17 cellular contexts compared by ENCODE assay signal in genomic region chr22:40157546-40157945, GRCh38. TPM values are rescaled to one million over a fixed set of nuclear protein-coding genes. Genes with fewer than 3 reads are reported as not detected.
DNase-seq lines count a peak whose midpoint lies in the region; TF ChIP-seq lines count a peak whose summit lies in the region.
"Had no signal": no experiment of that assay in that cellular context is flagged by ENCODE, and none has a peak within 500 bp of the region (broad histone marks: within the 10 kb centered on the region; RNA-seq: fewer than 3 reads in every experiment).

No MANE protein-coding gene starts in this region.

- no peaks in the 10 kb centered on the region for H3K79me2 ChIP-seq in parathyroid adenoma

- POLR2A ChIA-PET in Caco-2 (lab: Charles Lee): no interaction called here

- H3K4me1 ChIP-seq in endocrine pancreas (ENCODE audit: control insufficient read depth, insufficient read depth, low read length) (peaks cover 6% of the 10 kb centered on the region), parathyroid adenoma (peaks cover 7% of the 10 kb centered on the region), HAP-1 (peaks cover 4% of the 10 kb centered on the region; the same call in 1 of the 2 replicates), BE2C (no peaks in the 10 kb centered on the region), Caco-2 (peaks cover 8% of the 10 kb centered on the region)

- no peak overlapping the region for H3K9ac ChIP-seq in endocrine pancreas (ENCODE audit: control insufficient read depth, insufficient read depth, low read length)
- H3K9ac ChIP-seq in parathyroid adenoma: no peak overlapping the region

- H3K9me3 ChIP-seq in endocrine pancreas (ENCODE audit: control insufficient read depth, low read length): no peaks in the 10 kb centered on the region
- H3K9me3 ChIP-seq in parathyroid adenoma (ENCODE audit: control insufficient read depth, low read length): no peaks in the 10 kb centered on the region
- no peaks in the 10 kb centered on the region for H3K9me3 ChIP-seq in HAP-1
- no peaks in the 10 kb centered on the region for H3K9me3 ChIP-seq in BE2C
- no peaks in the 10 kb centered on the region for H3K9me3 ChIP-seq in Caco-2
- H3K9me3 ChIP-seq: A549 had no signal

- H3K27me3 ChIP-seq in endocrine pancreas (ENCODE audit: control insufficient read depth, insufficient read depth, low read length) (no peaks in the 10 kb centered on the region), parathyroid adenoma (ENCODE audit: control insufficient read depth, insufficient read depth, low read length) (no peaks in the 10 kb centered on the region), HAP-1 (ENCODE audit: low read depth) (no peaks in the 10 kb centered on the region), BE2C (no peaks in the 10 kb centered on the region), Caco-2 (replicated peaks; ENCODE audit: control insufficient read depth, insufficient read depth, low read length) (no peaks in the 10 kb centered on the region)

- H3K9me3 Mint-ChIP-seq in activated naive CD4-positive, alpha-beta T cell treated with anti-CD3 and anti-CD28 coated beads, Interleukin-2, amount 50 U/mL, for 24 hours: no peaks in the 10 kb centered on the region
- H3K9me3 Mint-ChIP-seq in activated naive CD4-positive, alpha-beta T cell treated with anti-CD3 and anti-CD28 coated beads, Interleukin-2, amount 10 ng/mL, durations not matched to agents 7 days and 5 days: no peaks in the 10 kb centered on the region
- no peaks in the 10 kb centered on the region for H3K9me3 Mint-ChIP-seq in glutamatergic neuron (ENCODE audit: unreplicated experiment)
- H3K9me3 Mint-ChIP-seq in Caco-2 (ENCODE audit: unreplicated experiment): no peaks in the 10 kb centered on the region
- H3K9me3 Mint-ChIP-seq: H9 had no signal

- BruUV-seq in Caco-2 (replicated peaks; lab: Mats Ljungman, UMichigan): no TSS peak

- CTCF ChIA-PET in activated naive CD4-positive, alpha-beta T cell treated with anti-CD3 and anti-CD28 coated beads, Interleukin-2, amount 10 ng/mL, durations not matched to agents 7 days and 5 days (lab: Charles Lee): no interaction called here
- CTCF ChIA-PET in Caco-2 (lab: Charles Lee): no interaction called here

- no peak overlapping the region for H3K4me2 ChIP-seq in parathyroid adenoma (ENCODE audit: low read length)
- H3K4me2 ChIP-seq: A549 had no signal

- H3K4me3 ChIP-seq in endocrine pancreas (ENCODE audit: control insufficient read depth, insufficient read depth, low read length) (peak overlapping the region; percentile 59), parathyroid adenoma (ENCODE audit: low read depth, low read length) (no peak overlapping the region), HAP-1 (no peak overlapping the region), BE2C (ENCODE audit: low read depth, low read length) (no peak overlapping the region), Caco-2 (ENCODE audit: low read depth, low read length) (no peak overlapping the region)
- H3K4me3 ChIP-seq: A549, PC-9 had no signal

- H2AFZ ChIP-seq in parathyroid adenoma: no peak overlapping the region
- H2AFZ ChIP-seq: PC-9 had no signal

- H3K4me3 Mint-ChIP-seq in activated naive CD4-positive, alpha-beta T cell treated with anti-CD3 and anti-CD28 coated beads, Interleukin-2, amount 50 U/mL, for 24 hours: no peak overlapping the region
- no peak overlapping the region for H3K4me3 Mint-ChIP-seq in activated naive CD4-positive, alpha-beta T cell treated with anti-CD3 and anti-CD28 coated beads, Interleukin-2, amount 10 ng/mL, durations not matched to agents 7 days and 5 days
- H3K4me3 Mint-ChIP-seq in glutamatergic neuron (ENCODE audit: unreplicated experiment) (no peak overlapping the region), Caco-2 (ENCODE audit: unreplicated experiment) (no peak overlapping the region)
- H3K4me3 Mint-ChIP-seq: CD14-positive monocyte, H9 had no signal

- H3K27ac Mint-ChIP-seq in activated naive CD4-positive, alpha-beta T cell treated with anti-CD3 and anti-CD28 coated beads, Interleukin-2, amount 50 U/mL, for 24 hours: peak overlapping the region; percentile 38
- H3K27ac Mint-ChIP-seq in activated naive CD4-positive, alpha-beta T cell treated with anti-CD3 and anti-CD28 coated beads, Interleukin-2, amount 10 ng/mL, durations not matched to agents 7 days and 5 days: no peak overlapping the region
- no peak overlapping the region for H3K27ac Mint-ChIP-seq in glutamatergic neuron (ENCODE audit: unreplicated experiment)
- no peak overlapping the region for H3K27ac Mint-ChIP-seq in Caco-2 (ENCODE audit: unreplicated experiment)
- H3K27ac Mint-ChIP-seq: CD14-positive monocyte had no signal

- intact Hi-C loops in Caco-2 (cut with micrococcal nuclease; ENCODE audit: unreplicated experiment): no loop called here

- H3K27ac ChIP-seq in parathyroid adenoma: peak overlapping the region; percentile 36
- H3K27ac ChIP-seq: A549, PC-9 had no signal

- H3K36me3 ChIP-seq in endocrine pancreas (ENCODE audit: control insufficient read depth, insufficient read depth, low read length) (no peaks in the 10 kb centered on the region), parathyroid adenoma (ENCODE audit: control insufficient read depth, insufficient read depth, low read length) (no peaks in the 10 kb centered on the region), HAP-1 (replicated peaks) (no peaks in the 10 kb centered on the region), BE2C (no peaks in the 10 kb centered on the region), Caco-2 (ENCODE audit: control insufficient read depth, insufficient read depth, low read length) (no peaks in the 10 kb centered on the region)

- TF ChIP-seq CTCF in parathyroid adenoma (IDR thresholded peaks at IDR 0.05) (no peak), glutamatergic neuron (IDR thresholded peaks at IDR 0.05; ENCODE audit: partially characterized antibody, unreplicated experiment) (no peak), BE2C (IDR thresholded peaks at IDR 0.05; ENCODE audit: low read depth, low read length) (no peak), Caco-2 (IDR thresholded peaks at IDR 0.05; ENCODE audit: insufficient read depth in 1 of 2, low read depth in 1 of 2, low read length in 1 of 2, severe bottlenecking in 1 of 2, unreplicated experiment in 1 of 2) (no peak)

- no peak for DNase-seq in activated naive CD4-positive, alpha-beta T cell treated with anti-CD3 and anti-CD28 coated beads, Interleukin-2, amount 10 ng/mL, durations not matched to agents 7 days and 5 days
- DNase-seq in glutamatergic neuron (no peak), HAP-1 (ENCODE audit: low spot score in 2 of 2) (no peak), BE2C (no peak), Caco-2 (no peak)
- DNase-seq: Calu3, DMS79, H9, NCI-H1436 treated with DMSO at 0.1 percent for 48 hours, NCI-H2081 treated with DMSO at 0.1 percent for 48 hours, NCI-H526 treated with DMSO at 0.1 percent for 48 hours, PC-9 had no signal

- in situ Hi-C loops in HAP-1 (cut with MboI; ENCODE audit: low sequenced_read_pairs): no loop called here

- H3K27me3 Mint-ChIP-seq in activated naive CD4-positive, alpha-beta T cell treated with anti-CD3 and anti-CD28 coated beads, Interleukin-2, amount 50 U/mL, for 24 hours: no peaks in the 10 kb centered on the region
- no peaks in the 10 kb centered on the region for H3K27me3 Mint-ChIP-seq in activated naive CD4-positive, alpha-beta T cell treated with anti-CD3 and anti-CD28 coated beads, Interleukin-2, amount 10 ng/mL, durations not matched to agents 7 days and 5 days
- H3K27me3 Mint-ChIP-seq in glutamatergic neuron (ENCODE audit: unreplicated experiment): no peaks in the 10 kb centered on the region
- no peaks in the 10 kb centered on the region for H3K27me3 Mint-ChIP-seq in Caco-2 (ENCODE audit: insufficient read depth, unreplicated experiment)

- H3K36me3 Mint-ChIP-seq in activated naive CD4-positive, alpha-beta T cell treated with anti-CD3 and anti-CD28 coated beads, Interleukin-2, amount 50 U/mL, for 24 hours: no peaks in the 10 kb centered on the region
- peaks cover 17% of the 10 kb centered on the region for H3K36me3 Mint-ChIP-seq in activated naive CD4-positive, alpha-beta T cell treated with anti-CD3 and anti-CD28 coated beads, Interleukin-2, amount 10 ng/mL, durations not matched to agents 7 days and 5 days
- H3K36me3 Mint-ChIP-seq in glutamatergic neuron (ENCODE audit: unreplicated experiment) (peaks cover 5% of the 10 kb centered on the region), Caco-2 (ENCODE audit: insufficient read depth, unreplicated experiment) (no peaks in the 10 kb centered on the region)

- peaks cover 32% of the 10 kb centered on the region for H3K4me1 Mint-ChIP-seq in activated naive CD4-positive, alpha-beta T cell treated with anti-CD3 and anti-CD28 coated beads, Interleukin-2, amount 50 U/mL, for 24 hours
- peaks cover 5% of the 10 kb centered on the region for H3K4me1 Mint-ChIP-seq in activated naive CD4-positive, alpha-beta T cell treated with anti-CD3 and anti-CD28 coated beads, Interleukin-2, amount 10 ng/mL, durations not matched to agents 7 days and 5 days
- no peaks in the 10 kb centered on the region for H3K4me1 Mint-ChIP-seq in glutamatergic neuron (ENCODE audit: low read depth, unreplicated experiment)
- H3K4me1 Mint-ChIP-seq in Caco-2 (ENCODE audit: low read depth, unreplicated experiment): peaks cover 14% of the 10 kb centered on the region

RNA-seq across cellular contexts. Expression of gene TNRC6B, which starts 20.2 kb away (rescaled TPM):
- total RNA-seq in glutamatergic neuron (ENCODE audit: unreplicated experiment): 62.0 TPM
- polyA plus RNA-seq in BE2C (2012; ENCODE audit: insufficient read depth, insufficient read length, low read depth): 3.9 TPM
- total RNA-seq in Caco-2 (2022): 22.1 and 23.5 TPM in 2 replicates
